Comparison of ENCODE assay signal across 10 cellular contexts in the genomic region with DNA sequence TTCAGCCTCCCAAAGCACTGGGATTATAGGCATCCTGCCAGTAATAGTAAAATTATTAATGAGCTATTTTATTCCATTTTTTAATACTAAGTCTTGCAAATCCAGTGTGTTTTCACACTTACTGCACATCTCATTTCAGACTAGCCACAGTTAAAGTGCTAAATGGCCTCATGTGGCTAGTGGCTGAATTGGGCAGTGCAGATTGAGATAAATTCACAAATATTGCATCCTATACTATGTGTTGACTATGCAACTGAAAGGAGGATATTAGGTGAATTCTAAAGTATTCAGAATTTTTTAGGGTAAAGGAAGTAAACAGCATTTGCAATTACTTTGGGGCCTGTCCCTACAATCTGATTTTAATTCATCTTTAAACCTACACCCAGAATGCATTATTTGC. TPM values are rescaled to one million over a fixed set of nuclear protein-coding genes. Genes with fewer than 3 reads are reported as not detected.
DNase-seq lines count a peak whose midpoint lies in the region; ATAC-seq and TF ChIP-seq lines count a peak whose summit lies in the region.
"Had no signal": no experiment of that assay in that cellular context is flagged by ENCODE, and none has a peak within 500 bp of the region (broad histone marks: within the 10 kb centered on the region; RNA-seq: fewer than 3 reads in every experiment).

No MANE protein-coding gene starts in this region.

- intact Hi-C loops in activated CD4-positive, alpha-beta T cell treated with anti-CD3 and anti-CD28 coated beads for 36 hours (cut with DNase I, micrococcal nuclease): loop anchor here (1.0 to 10.0 kb wide), 3 partner anchors 19 to 1726 kb away; a partner anchor contains a TSS
- intact Hi-C loops in HCT116 (cut with micrococcal nuclease): no loop called here
- intact Hi-C loops in ascending aorta (cut with DNase I): no loop called here

- CTCF ChIA-PET in activated CD4-positive, alpha-beta T cell treated with anti-CD3 and anti-CD28 coated beads for 36 hours (lab: Charles Lee): interaction anchor here (0.6 to 1.8 kb wide), 2 partner anchors 20 to 70 kb away, joined by 3 to 4 read pairs; no protein-coding TSS in a partner anchor
- CTCF ChIA-PET in HCT116 (lab: Charles Lee) (no interaction called here), HEK293T (lab: Yijun Ruan, JAX) (interaction anchor here (0.6 kb wide), 1 partner anchor 129 kb away, joined by 10 read pairs; no protein-coding TSS in a partner anchor)

- peaks cover 6% of the 10 kb centered on the region for H3K9me3 Mint-ChIP-seq in activated CD4-positive, alpha-beta T cell treated with anti-CD3 and anti-CD28 coated beads for 36 hours (ENCODE audit: low read depth)
- H3K9me3 Mint-ChIP-seq in progenitor cell of endocrine pancreas (ENCODE audit: low read depth): no peaks in the 10 kb centered on the region

- peak overlapping the region; percentile 89 for H3K27ac Mint-ChIP-seq in activated CD4-positive, alpha-beta T cell treated with anti-CD3 and anti-CD28 coated beads for 36 hours
- H3K27ac Mint-ChIP-seq in progenitor cell of endocrine pancreas: no peak overlapping the region

- peaks cover 84% of the 10 kb centered on the region for H3K4me1 Mint-ChIP-seq in activated CD4-positive, alpha-beta T cell treated with anti-CD3 and anti-CD28 coated beads for 36 hours
- H3K4me1 Mint-ChIP-seq in progenitor cell of endocrine pancreas (ENCODE audit: low read depth): no peaks in the 10 kb centered on the region

- H4K20me1 ChIP-seq in HCT116 (ENCODE audit: insufficient read depth) (no peaks in the 10 kb centered on the region), Karpas-422 (ENCODE audit: insufficient read depth, low read depth, low read length) (no peaks in the 10 kb centered on the region)

- no peak for TF ChIP-seq RAD21 in HCT116 (IDR thresholded peaks at IDR 0.05; ENCODE audit: low read depth)

- no peak overlapping the region for H2AFZ ChIP-seq in HCT116 (ENCODE audit: low read depth, low read length, poor library complexity, severe bottlenecking)
- H2AFZ ChIP-seq in Karpas-422 (ENCODE audit: low read length): no peak overlapping the region

- H3K79me2 ChIP-seq in HCT116 (ENCODE audit: insufficient read depth, low read length) (no peaks in the 10 kb centered on the region), Karpas-422 (ENCODE audit: low read length) (peaks cover 96% of the 10 kb centered on the region)

- H3K9me2 ChIP-seq in HCT116 (ENCODE audit: insufficient read depth) (no peaks in the 10 kb centered on the region), Karpas-422 (replicated peaks; ENCODE audit: insufficient read depth, low read length) (no peaks in the 10 kb centered on the region)

- H3K4me1 ChIP-seq in HCT116 (ENCODE audit: control insufficient read depth in 1 of 2, insufficient read depth in 2 of 2, low read length in 2 of 2): no peaks in the 10 kb centered on the region
- peaks cover 47% of the 10 kb centered on the region for H3K4me1 ChIP-seq in Karpas-422 (ENCODE audit: low read length)
- no peaks in the 10 kb centered on the region for H3K4me1 ChIP-seq in ascending aorta
- H3K4me1 ChIP-seq: A549 had no signal

- no TSS peak for BruUV-seq in HCT116 (replicated peaks; lab: Mats Ljungman, UMichigan)

- POLR2A ChIA-PET in activated CD4-positive, alpha-beta T cell treated with anti-CD3 and anti-CD28 coated beads for 36 hours (lab: Charles Lee): no interaction called here
- POLR2A ChIA-PET in HCT116 (lab: Charles Lee): no interaction called here
- POLR2A ChIA-PET in HEK293T (lab: Yijun Ruan, JAX): no interaction called here

- peak overlapping the region; percentile 54 for H3K4me3 Mint-ChIP-seq in activated CD4-positive, alpha-beta T cell treated with anti-CD3 and anti-CD28 coated beads for 36 hours
- H3K4me3 Mint-ChIP-seq in progenitor cell of endocrine pancreas (ENCODE audit: low read depth): no peak overlapping the region

- H3K4me2 ChIP-seq in HCT116 (ENCODE audit: low read length) (no peak overlapping the region), Karpas-422 (ENCODE audit: low read depth, low read length, poor library complexity, severe bottlenecking) (peak overlapping the region; percentile 35)
- H3K4me2 ChIP-seq: A549 had no signal

- no peak overlapping the region for H3K4me3 ChIP-seq in HCT116 (replicated peaks in 1 of 2; ENCODE audit: low read depth in 1 of 2, low read length in 2 of 2)
- H3K4me3 ChIP-seq in Karpas-422 (ENCODE audit: low read length): no peak overlapping the region
- H3K4me3 ChIP-seq in ascending aorta: no peak overlapping the region
- H3K4me3 ChIP-seq: A549 had no signal

- ATAC-seq in activated CD4-positive, alpha-beta T cell treated with anti-CD3 and anti-CD28 coated beads for 36 hours: no peak
- ATAC-seq in HCT116: no peak

- H3K36me3 ChIP-seq in HCT116 (ENCODE audit: control insufficient read depth in 1 of 2, insufficient read depth in 2 of 2, low read length in 2 of 2): no peaks in the 10 kb centered on the region
- peaks cover 36% of the 10 kb centered on the region for H3K36me3 ChIP-seq in Karpas-422 (ENCODE audit: insufficient read depth, low read length)
- H3K36me3 ChIP-seq in ascending aorta: no peaks in the 10 kb centered on the region

- H3K27ac ChIP-seq in HCT116 (ENCODE audit: low read depth, low read length) (no peak overlapping the region), Karpas-422 (ENCODE audit: low read length) (peak overlapping the region; percentile 67), ascending aorta (no peak overlapping the region)

- DNase-seq in activated CD4-positive, alpha-beta T cell treated with anti-CD3 and anti-CD28 coated beads for 36 hours: no peak
- DNase-seq in activated CD4-positive, alpha-beta T cell treated with anti-CD3 and anti-CD28 coated beads for 48 hours: no peak
- DNase-seq in HCT116 (ENCODE audit: low read depth, low spot score) (no peak), Karpas-422 (peak; percentile 62), progenitor cell of endocrine pancreas (ENCODE audit: low spot score, unreplicated experiment) (no peak), ascending aorta (ENCODE audit: low spot score in 2 of 2) (no peak), HEK293T (ENCODE audit: extremely low spot score) (no peak), NCI-H2196 (lab: John Stamatoyannopoulos, UW; ENCODE audit: unreplicated experiment) (no peak)
- DNase-seq: NCI-H1436 treated with DMSO at 0.1 percent for 48 hours had no signal

- no peaks in the 10 kb centered on the region for H3K9me3 ChIP-seq in HCT116 (ENCODE audit: control insufficient read depth in 1 of 2, insufficient read depth in 1 of 2, low read depth in 1 of 2, low read length in 2 of 2)
- no peaks in the 10 kb centered on the region for H3K9me3 ChIP-seq in Karpas-422 (ENCODE audit: low read length)
- no peaks in the 10 kb centered on the region for H3K9me3 ChIP-seq in ascending aorta
- H3K9me3 ChIP-seq: A549 had no signal

- H3K27me3 ChIP-seq in HCT116 (ENCODE audit: insufficient read depth, low read length): no peaks in the 10 kb centered on the region
- H3K27me3 ChIP-seq in Karpas-422 (ENCODE audit: low read length): no peaks in the 10 kb centered on the region
- H3K27me3 ChIP-seq in ascending aorta: no peaks in the 10 kb centered on the region

- TF ChIP-seq POLR2A in HCT116 (IDR thresholded peaks at IDR 0.05; ENCODE audit: borderline replicate concordance, extremely low read depth, insufficient read depth, insufficient read length): no peak

- peaks cover 56% of the 10 kb centered on the region for H3K36me3 Mint-ChIP-seq in activated CD4-positive, alpha-beta T cell treated with anti-CD3 and anti-CD28 coated beads for 36 hours (ENCODE audit: low read depth)
- H3K36me3 Mint-ChIP-seq in progenitor cell of endocrine pancreas (ENCODE audit: insufficient read depth): no peaks in the 10 kb centered on the region

- RAD21 ChIA-PET in HCT116 (lab: Charles Lee; ENCODE audit: low non-redundant PET in 1 of 2, low total read pairs in 2 of 2, uncharacterized antibody in 2 of 2, unreplicated experiment in 2 of 2): no interaction called here

- no peaks in the 10 kb centered on the region for H3K27me3 Mint-ChIP-seq in activated CD4-positive, alpha-beta T cell treated with anti-CD3 and anti-CD28 coated beads for 36 hours
- no peaks in the 10 kb centered on the region for H3K27me3 Mint-ChIP-seq in progenitor cell of endocrine pancreas

- H3K9ac ChIP-seq in HCT116 (ENCODE audit: low read length) (no peak overlapping the region), Karpas-422 (ENCODE audit: low read length) (peak overlapping the region; percentile 26; the same call in 1 of the 2 replicates)

- peak in 2 of 3 experiments; percentile 8 to 14; a peak in 1 of 6 replicates for TF ChIP-seq CTCF in HCT116 (IDR thresholded peaks at IDR 0.05 in 2 of 3, conservative IDR thresholded peaks at IDR 0.05 in 1 of 3; ENCODE audit: borderline replicate concordance in 1 of 3, insufficient read depth in 1 of 3, low read depth in 2 of 3, low read length in 2 of 3)
- peak; percentile 17 for TF ChIP-seq CTCF in progenitor cell of endocrine pancreas (IDR thresholded peaks at IDR 0.05; ENCODE audit: unreplicated experiment)
- no peak for TF ChIP-seq CTCF in ascending aorta (IDR thresholded peaks at IDR 0.05)

TF ChIP-seq in HCT116, 20 proteins besides CTCF, POLR2A, EP300 and RAD21 (continues in another document):
- TF ChIP-seq ELF1 (IDR thresholded peaks at IDR 0.05; ENCODE audit: borderline replicate concordance, low read depth) (no peak), SRF (IDR thresholded peaks at IDR 0.05; ENCODE audit: low read depth) (no peak), POLR2AphosphoS5 (IDR thresholded peaks at IDR 0.05; ENCODE audit: low read depth, low read length) (no peak), FOSL1 (IDR thresholded peaks at IDR 0.05; ENCODE audit: low read depth) (no peak)
- TF ChIP-seq, protein P1, sequence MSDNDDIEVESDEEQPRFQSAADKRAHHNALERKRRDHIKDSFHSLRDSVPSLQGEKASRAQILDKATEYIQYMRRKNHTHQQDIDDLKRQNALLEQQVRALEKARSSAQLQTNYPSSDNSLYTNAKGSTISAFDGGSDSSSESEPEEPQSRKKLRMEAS (IDR thresholded peaks at IDR 0.05): no peak

TF ChIP-seq in HEK293T, 16 proteins besides CTCF, POLR2A, EP300 and RAD21:
- no peak for TF ChIP-seq NFRKB (IDR thresholded peaks at IDR 0.05)

RNA-seq across cellular contexts. Expression of a gene that starts 10.2 kb away (rescaled TPM):
- 10 to 100 TPM; 53.3 to 66.4 TPM for total RNA-seq in activated CD4-positive, alpha-beta T cell treated with anti-CD3 and anti-CD28 coated beads for 36 hours
- total RNA-seq in HCT116 (2021; ENCODE audit: unreplicated experiment) (0.27 TPM), progenitor cell of endocrine pancreas (0.24 and 0.38 TPM in 2 replicates), ascending aorta (not detected)
- not detected in 2 replicates for polyA plus RNA-seq in HCT116 (2012)
- 22.7 and 34.7 TPM in 2 replicates for total RNA-seq in Karpas-422 (2014; rRNA removed; shearing (Covaris generic); ENCODE audit: low replicate concordance)

Comparison
In these comparisons a context has a peak if more than half of its experiments do, and no peak if none do; other contexts are left out.
1. CTCF ChIP-seq: peak in HCT116 (2 of 3) and progenitor cell of endocrine pancreas (single experiment); none in ascending aorta (0 of 3).
2. RNA of a gene that starts 10.2 kb away (total RNA-seq): 53.3 to 66.4 TPM in activated CD4-positive, alpha-beta T cell treated with anti-CD3 and anti-CD28 coated beads for 36 hours and 22.7 to 34.7 TPM in Karpas-422; 0.24 to 0.38 TPM in progenitor cell of endocrine pancreas, 0.27 TPM in HCT116 (single experiment) and not detected in ascending aorta (single experiment); every median in the first group is over 10 times any median in the second.
3. intact Hi-C loops: an anchor here in activated CD4-positive, alpha-beta T cell treated with anti-CD3 and anti-CD28 coated beads for 36 hours (1.0 to 10.0 kb wide); none called in HCT116 and ascending aorta.